ENCODE assay signal across 8 cellular contexts in the genomic region with DNA sequence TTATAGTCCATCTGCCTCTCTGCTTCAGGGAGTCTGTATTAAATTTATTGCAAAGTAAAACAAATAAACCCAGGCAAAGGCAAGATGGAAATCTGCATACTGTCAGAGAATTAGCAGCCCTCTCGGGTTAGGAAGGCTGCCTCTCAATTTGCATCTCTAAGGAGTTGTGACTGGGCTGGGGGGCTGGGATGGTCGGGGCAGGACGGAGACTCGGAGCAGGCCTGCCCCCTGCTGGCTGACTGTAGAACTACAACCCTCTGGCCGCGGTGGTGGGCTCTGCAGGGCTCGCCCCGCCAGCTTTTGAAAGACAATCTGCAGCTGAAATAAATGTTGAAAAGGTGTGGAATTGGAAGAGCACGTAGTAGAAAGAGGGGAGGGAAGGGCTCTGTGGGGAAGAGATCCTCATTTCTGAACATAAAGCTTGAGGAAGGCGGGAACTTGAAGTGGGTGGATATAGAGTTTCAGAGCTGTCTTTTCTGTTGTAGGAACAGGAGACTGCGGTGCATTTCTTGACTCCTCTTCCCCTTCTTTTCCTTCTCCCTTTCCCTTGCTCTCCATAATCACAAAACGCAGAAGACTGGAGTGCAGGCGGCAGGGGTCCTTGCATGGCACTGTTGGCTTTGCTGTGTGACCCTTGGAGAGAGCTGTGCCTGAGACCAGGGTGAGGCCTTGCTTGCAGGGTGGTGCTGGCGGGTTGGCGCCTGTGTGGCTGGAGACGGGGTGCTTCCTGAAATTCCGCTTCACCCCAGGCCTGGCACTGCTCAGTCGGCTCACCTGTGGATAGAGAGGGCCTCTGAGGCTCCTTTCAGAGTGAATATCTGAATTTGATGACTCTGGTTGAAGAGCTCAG. TPM values are rescaled to one million over a fixed set of nuclear protein-coding genes. Genes with fewer than 3 reads are reported as not detected.
DNase-seq lines count a peak whose midpoint lies in the region; ATAC-seq, FAIRE-seq and TF ChIP-seq lines count a peak whose summit lies in the region.

No MANE protein-coding gene starts in this region.

- H3K9ac ChIP-seq in K562 (ENCODE audit: insufficient read depth in 1 of 2, low read depth in 2 of 2, low read length in 2 of 2) = peak overlapping the region in 1 of 2 experiments; percentile 26; a peak in 1 of 4 replicates

- DNase-seq in 8988T (peak; percentile 41), GM18507 (ENCODE audit: extremely low spot score, insufficient read length, low read depth) (peak; percentile 38), T-helper 1 cell (peak in 3 of 5 donors; percentile 38 to 53 (median 45)), K562 (ENCODE audit: extremely low read depth in 1 of 4, low spot score in 3 of 4) (peak; percentile 56 to 87 (median 78)), iris pigment epithelial cell (ENCODE audit: low read depth) (peak; percentile 8), NCI-H510A (lab: John Stamatoyannopoulos, UW) (no peak)
- DNase-seq in stimulated activated CD4-positive, alpha-beta T cell treated with anti-CD3 and anti-CD28 coated beads, Interleukin-4, amount 100 ng/mL, for 48 hours (ENCODE audit: low read depth in 2 of 2) = peak; percentile 37 to 63

- H2AFZ ChIP-seq in K562 (ENCODE audit: low read depth, low read length) = no peak overlapping the region

- H3K4me2 ChIP-seq in K562 (ENCODE audit: insufficient read depth, low read length) = no peak overlapping the region

- TF ChIP-seq CTCF in K562 (IDR thresholded peaks at IDR 0.05 in 2 of 3, conservative IDR thresholded peaks at IDR 0.05 in 1 of 3; ENCODE audit: insufficient read depth in 2 of 3, low read depth in 1 of 3, low read length in 3 of 3) = peak; percentile 81 to 91 (median 85)

- peaks cover 0 to 7% of the 10 kb centered on the region in 2 experiments; a peak in 2 of 5 replicates for H3K4me1 ChIP-seq in K562 (replicated peaks in 1 of 2; ENCODE audit: control insufficient read depth in 2 of 2, insufficient read depth in 2 of 2, low read length in 2 of 2)

- H4K20me1 ChIP-seq in K562 (replicated peaks; ENCODE audit: control insufficient read depth, insufficient read depth, low read length) = no peaks in the 10 kb centered on the region

- TF ChIP-seq POLR2A in K562 (conservative IDR thresholded peaks at IDR 0.05) = no peak

- no peaks in the 10 kb centered on the region for H3K9me1 ChIP-seq in K562 (ENCODE audit: control insufficient read depth, insufficient read depth, low read length)

- peaks cover 43 to 58% of the 10 kb centered on the region in 2 experiments; a peak in 4 of 5 replicates for H3K27me3 ChIP-seq in K562 (ENCODE audit: control insufficient read depth in 2 of 2, insufficient read depth in 2 of 2, low read length in 2 of 2)

- H3K4me3 ChIP-seq in K562 = no peak overlapping the region

- intact Hi-C loops in K562 (cut with micrococcal nuclease) = loop anchor here (1.0 to 5.0 kb wide), 3 partner anchors 51 to 205 kb away; no protein-coding TSS in a partner anchor

- H3K27ac ChIP-seq in K562 (ENCODE audit: extremely low read depth, low read depth, low read length) = no peak overlapping the region

- no peaks in the 10 kb centered on the region for H3K79me2 ChIP-seq in K562 (ENCODE audit: control insufficient read depth, insufficient read depth, low read length)

- peak; percentile 81 to 87 for TF ChIP-seq RAD21 in K562 (CRISPR knock-in tag; conservative IDR thresholded peaks at IDR 0.05 in 1 of 2, IDR thresholded peaks at IDR 0.05 in 1 of 2)

- BruUV-seq in K562 (replicated peaks; lab: Mats Ljungman, UMichigan) = no TSS peak

- ATAC-seq in HG03521 (IDR thresholded peaks at IDR 0.05; ENCODE audit: unreplicated experiment) = peak; percentile 78
- peak; percentile 97 for ATAC-seq in K562

- TF ChIP-seq EP300 in K562 (IDR thresholded peaks at IDR 0.05; ENCODE audit: low read length) = no peak

- H3K36me3 ChIP-seq in K562 (ENCODE audit: control insufficient read depth, insufficient read depth, low read length) = no peaks in the 10 kb centered on the region

- FAIRE-seq in GM18507 (lab: Jason Lieb, UNC) (peak; percentile 83), K562 (lab: Jason Lieb, UNC) (peak; percentile 72)

- CTCF ChIA-PET in K562 (lab: Yijun Ruan, JAX; ENCODE audit: low intra/inter-chr PET ratio) = interaction anchor here (0.6 to 2.0 kb wide), 5 partner anchors 23 to 203 kb away, joined by 3 to 16 read pairs (median 3); partner anchors contain the start of gene PKNOX2

- in situ Hi-C loops in K562 (cut with MboI) = no loop called here

- POLR2A ChIA-PET in K562 (lab: Yijun Ruan, JAX) = interaction anchor here (0.6 to 1.4 kb wide), 5 partner anchors 16 to 1071 kb away, joined by 3 read pairs; partner anchors contain the start of gene ESAM

- no peaks in the 10 kb centered on the region for H3K9me3 ChIP-seq in K562 (replicated peaks; ENCODE audit: control insufficient read depth, insufficient read depth, low read depth, low read length)

- WGBS in K562 (ENCODE audit: insufficient coverage, low coverage, missing lambda C conversion rate) = 5% methylated on average over 18 of the region's 18 CpGs

TF ChIP-seq in K562, 482 proteins besides CTCF, POLR2A, EP300 and RAD21 (continues in another document):
- TF ChIP-seq ZNF592 (IDR thresholded peaks at IDR 0.05) (no peak), FIP1L1 (IDR thresholded peaks at IDR 0.05; ENCODE audit: low read depth, low read length, poor library complexity, severe bottlenecking) (no peak), ZBTB7A (IDR thresholded peaks at IDR 0.05; ENCODE audit: borderline replicate concordance, control insufficient read depth, low read depth, low read length) (peak; percentile 56; the same call in 1 of the 2 replicates)

RNA-seq across cellular contexts. Expression of gene PKNOX2, which starts 22.6 kb away (rescaled TPM):
- not detected in 2 replicates for total RNA-seq in K562 (2011; cell fraction: chromatin; rRNA removed; ENCODE audit: low replicate concordance)
- total RNA-seq in K562 (2011; cell fraction: nucleolus; rRNA removed) = not detected in 2 replicates
- not detected in 2 replicates for total RNA-seq in K562 (2011; cell fraction: nucleoplasm; rRNA removed)
- total RNA-seq in K562 (2014; rRNA removed) (not detected in 2 replicates), K562 (2014; rRNA removed; fragmentation: Illumina TruSeq; extraction: Trizol) (not detected in 2 replicates), K562 (2015; rRNA removed; fragmentation: Illumina TruSeq; extraction: Trizol) (not detected in 2 replicates), K562 (2021) (not detected in 2 replicates)
- polyA plus RNA-seq in K562 (2011; rRNA removed) (not detected in 2 replicates), K562 (2014; fragmentation: Illumina TruSeq; extraction: Trizol) (not detected in 2 replicates), K562 (2014; fragmentation: Nextera tagmentation; extraction: Ambion mirVana) (not detected), K562 (2014; rRNA removed) (not detected in 2 replicates)
- polyA plus RNA-seq in K562 (2011; cell fraction: cytosol; rRNA removed) = not detected in 2 replicates
- polyA plus RNA-seq in K562 (2011; cell fraction: nucleus; rRNA removed) = not detected in 2 replicates
- polyA plus RNA-seq in K562 (2012) = 0.01 TPM in 1 of 2 replicates, not detected in the other
- not detected in 2 replicates for polyA minus RNA-seq in K562 (2011; rRNA and poly(A)+ RNA removed)
- not detected in 2 replicates for polyA minus RNA-seq in K562 (2011; cell fraction: cytosol; rRNA and poly(A)+ RNA removed)
- not detected in 2 replicates for polyA minus RNA-seq in K562 (2011; cell fraction: nucleus; rRNA and poly(A)+ RNA removed)

RNA-seq across cellular contexts. Expression of gene TMEM218, which starts 30.5 kb away (rescaled TPM):
- 14.9 and 15.6 TPM in 2 replicates for total RNA-seq in K562 (2011; cell fraction: chromatin; rRNA removed; ENCODE audit: low replicate concordance)
- 11.4 and 16.0 TPM in 2 replicates for total RNA-seq in K562 (2011; cell fraction: nucleolus; rRNA removed)
- total RNA-seq in K562 (2011; cell fraction: nucleoplasm; rRNA removed) = 20.0 and 24.9 TPM in 2 replicates
- total RNA-seq in K562 (2014; rRNA removed) = 13.4 and 19.4 TPM in 2 replicates
- total RNA-seq in K562 (2014; rRNA removed; fragmentation: Illumina TruSeq; extraction: Trizol) = 26.9 and 28.7 TPM in 2 replicates
- total RNA-seq in K562 (2015; rRNA removed; fragmentation: Illumina TruSeq; extraction: Trizol) = 21.7 and 25.4 TPM in 2 replicates
- total RNA-seq in K562 (2021) = 15.9 and 17.2 TPM in 2 replicates
- 17.5 and 32.2 TPM in 2 replicates for polyA plus RNA-seq in K562 (2011; rRNA removed)
- polyA plus RNA-seq in K562 (2011; cell fraction: cytosol; rRNA removed) = 17.6 and 22.3 TPM in 2 replicates
- polyA plus RNA-seq in K562 (2011; cell fraction: nucleus; rRNA removed) = 36.4 and 50.8 TPM in 2 replicates
- 23.1 and 29.3 TPM in 2 replicates for polyA plus RNA-seq in K562 (2012)
- 25.4 and 30.5 TPM in 2 replicates for polyA plus RNA-seq in K562 (2014; fragmentation: Illumina TruSeq; extraction: Trizol)
- 10 to 100 TPM; 24.8 to 25.1 TPM for polyA plus RNA-seq in K562 (2014; fragmentation: Nextera tagmentation; extraction: Ambion mirVana)
- 24.7 and 26.6 TPM in 2 replicates for polyA plus RNA-seq in K562 (2014; rRNA removed)
- 8.5 and 11.0 TPM in 2 replicates for polyA minus RNA-seq in K562 (2011; rRNA and poly(A)+ RNA removed)
- polyA minus RNA-seq in K562 (2011; cell fraction: cytosol; rRNA and poly(A)+ RNA removed) = 4.2 and 6.5 TPM in 2 replicates
- 11.8 and 13.7 TPM in 2 replicates for polyA minus RNA-seq in K562 (2011; cell fraction: nucleus; rRNA and poly(A)+ RNA removed)
